ENCODE assay signal across 1 cellular context in the genomic region with DNA sequence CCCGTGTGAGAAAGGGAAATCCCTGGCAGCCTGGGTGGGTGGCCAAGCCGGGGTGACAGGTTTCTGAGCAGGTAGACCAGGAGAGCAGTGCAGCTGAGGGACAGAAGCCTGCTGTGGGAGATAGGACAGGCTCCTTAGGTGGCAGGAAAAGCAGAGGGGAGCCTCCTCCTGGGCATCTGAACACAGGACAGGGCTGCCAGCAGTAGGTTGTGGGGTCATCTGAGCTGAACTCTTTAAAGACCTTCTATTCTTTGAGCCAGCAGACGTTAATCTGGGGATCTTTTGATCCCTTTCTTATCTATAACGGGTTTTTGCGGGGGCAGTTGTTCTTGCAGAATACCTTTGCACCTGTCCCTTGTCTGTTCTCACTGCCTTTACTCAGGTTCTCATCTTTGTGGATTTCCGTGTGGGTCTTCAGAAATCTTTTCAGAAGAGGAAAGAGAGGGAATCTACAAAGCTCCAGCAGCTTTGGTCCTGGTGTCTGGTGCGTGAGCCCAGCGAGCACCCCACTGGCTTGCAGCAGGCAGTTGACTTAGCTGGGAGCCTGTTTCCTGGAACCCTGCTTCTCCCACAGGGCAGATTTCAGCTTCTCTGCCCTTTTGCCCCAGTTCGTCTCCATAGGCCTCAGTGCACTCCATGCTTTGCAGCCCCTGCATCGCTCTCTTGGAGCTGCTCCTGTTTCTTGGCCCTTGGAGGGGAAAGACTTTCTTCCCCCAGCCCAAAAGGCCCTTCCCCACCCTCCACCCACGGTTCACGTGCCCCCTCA.
A peak's percentile ranks its signal among the peaks of the same experiment; 100 is the strongest.
TF ChIP-seq lines count a peak whose summit lies in the region.

No MANE protein-coding gene starts in this region.

TF ChIP-seq in HepG2, 621 proteins besides CTCF, POLR2A, EP300 and RAD21:
- TF ChIP-seq STAG1 (CRISPR knock-in tag; IDR thresholded peaks at IDR 0.05) (peak; percentile 40; the same call in 1 of the 2 replicates), SMC3 (IDR thresholded peaks at IDR 0.05; ENCODE audit: low read length) (peak; percentile 29; the same call in 1 of the 2 replicates)
- TF ChIP-seq, protein P1, sequence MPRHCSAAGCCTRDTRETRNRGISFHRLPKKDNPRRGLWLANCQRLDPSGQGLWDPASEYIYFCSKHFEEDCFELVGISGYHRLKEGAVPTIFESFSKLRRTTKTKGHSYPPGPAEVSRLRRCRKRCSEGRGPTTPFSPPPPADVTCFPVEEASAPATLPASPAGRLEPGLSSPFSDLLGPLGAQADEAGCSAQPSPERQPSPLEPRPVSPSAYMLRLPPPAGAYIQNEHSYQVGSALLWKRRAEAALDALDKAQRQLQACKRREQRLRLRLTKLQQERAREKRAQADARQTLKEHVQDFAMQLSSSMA (CRISPR knock-in tag; IDR thresholded peaks at IDR 0.05), result no peak
TF ChIP-seq in HepG2: peak in this region for 2.
